10 cellular contexts compared by ENCODE assay signal in the genomic region with DNA sequence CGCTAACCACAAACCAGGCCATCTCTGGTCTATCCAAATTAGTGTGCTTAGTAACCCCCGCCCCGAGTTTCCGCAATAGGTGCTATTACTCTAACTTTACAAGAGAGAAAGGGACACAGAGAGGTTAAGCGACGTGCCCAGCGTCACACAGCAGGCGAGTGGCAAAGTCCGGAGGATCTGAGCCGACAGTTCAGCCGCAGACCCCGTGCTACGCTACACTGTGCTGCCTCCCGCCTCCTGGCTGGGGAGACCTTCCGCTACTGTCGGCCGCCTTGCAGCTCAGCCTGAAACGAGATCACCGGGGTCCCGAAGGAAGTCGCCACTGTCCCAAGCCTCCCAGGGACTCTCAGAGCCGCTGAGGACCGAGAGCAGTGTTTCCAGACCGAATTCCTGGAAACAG. TPM values are rescaled to one million over a fixed set of nuclear protein-coding genes. Genes with fewer than 3 reads are reported as not detected.
A peak's percentile ranks its signal among the peaks of the same experiment; 100 is the strongest.
DNase-seq lines count a peak whose midpoint lies in the region; ATAC-seq, FAIRE-seq and TF ChIP-seq lines count a peak whose summit lies in the region.
"Had no signal": no experiment of that assay in that cellular context is flagged by ENCODE, and none has a peak within 500 bp of the region (broad histone marks: within the 10 kb centered on the region; RNA-seq: fewer than 3 reads in every experiment).

No MANE protein-coding gene starts in this region.

- H3K9me3 Mint-ChIP-seq in T-helper 1 cell treated with Interleukin-12 subunit alpha and Interleukin-12 subunit beta and Interleukin-4 antibody, amounts not matched to agents 30 μg/mL and 1 μg/mL, for 36 hours, result no peaks in the 10 kb centered on the region
- H3K9me3 Mint-ChIP-seq in activated naive CD8-positive, alpha-beta T cell treated with anti-CD3 and anti-CD28 coated beads, Interleukin-2, amount 10 ng/mL, durations not matched to agents 7 days and 5 days, result no peaks in the 10 kb centered on the region

- peaks cover 23% of the 10 kb centered on the region for H3K4me1 Mint-ChIP-seq in T-helper 1 cell treated with Interleukin-12 subunit alpha and Interleukin-12 subunit beta and Interleukin-4 antibody, amounts not matched to agents 30 μg/mL and 1 μg/mL, for 36 hours (ENCODE audit: low read depth)
- H3K4me1 Mint-ChIP-seq in activated naive CD8-positive, alpha-beta T cell treated with anti-CD3 and anti-CD28 coated beads, Interleukin-2, amount 10 ng/mL, durations not matched to agents 7 days and 5 days, result peaks cover 27% of the 10 kb centered on the region

- H3K27ac ChIP-seq in kidney (ENCODE audit: low read depth in 2 of 2, low read length in 2 of 2) (no peak overlapping the region), testis (no peak overlapping the region)

- no peaks in the 10 kb centered on the region for H3K27me3 Mint-ChIP-seq in T-helper 1 cell treated with Interleukin-12 subunit alpha and Interleukin-12 subunit beta and Interleukin-4 antibody, amounts not matched to agents 30 μg/mL and 1 μg/mL, for 36 hours (ENCODE audit: low read depth)
- H3K27me3 Mint-ChIP-seq in activated naive CD8-positive, alpha-beta T cell treated with anti-CD3 and anti-CD28 coated beads, Interleukin-2, amount 10 ng/mL, durations not matched to agents 7 days and 5 days, result no peaks in the 10 kb centered on the region

- TF ChIP-seq CTCF in kidney (IDR thresholded peaks at IDR 0.05; ENCODE audit: borderline replicate concordance, extremely low read depth, insufficient read depth) (no peak), testis (IDR thresholded peaks at IDR 0.05) (no peak)

- no peak for TF ChIP-seq POLR2A in testis (IDR thresholded peaks at IDR 0.05)

- POLR2A ChIA-PET in activated naive CD8-positive, alpha-beta T cell treated with anti-CD3 and anti-CD28 coated beads, Interleukin-2, amount 10 ng/mL, durations not matched to agents 7 days and 5 days (lab: Charles Lee), result interaction anchor here (1.9 kb wide), 1 partner anchor 29 kb away, joined by 6 read pairs; no protein-coding TSS in a partner anchor

- no peak for ATAC-seq in activated naive CD8-positive, alpha-beta T cell treated with anti-CD3 and anti-CD28 coated beads, Interleukin-2, amount 10 ng/mL, durations not matched to agents 7 days and 5 days (ENCODE audit: low read depth)
- ATAC-seq in HG03097 (IDR thresholded peaks at IDR 0.05; ENCODE audit: low FRiP score, unreplicated experiment) (no peak), GM21390 (IDR thresholded peaks at IDR 0.05; ENCODE audit: unreplicated experiment) (no peak), GM18870 (IDR thresholded peaks at IDR 0.05; ENCODE audit: unreplicated experiment) (no peak)

- H3K9me3 ChIP-seq in kidney (ENCODE audit: control insufficient read depth in 1 of 2, low read length in 2 of 2) (no peaks in the 10 kb centered on the region), testis (no peaks in the 10 kb centered on the region)

- H3K4me1 ChIP-seq in kidney (ENCODE audit: control insufficient read depth in 1 of 2, insufficient read depth in 1 of 2, low read depth in 1 of 2, low read length in 2 of 2) (peaks cover 5 to 7% of the 10 kb centered on the region in 2 donors), testis (peaks cover 9% of the 10 kb centered on the region)

- WGBS in testis, 2 donors, result 18 to 36% methylated on average over 10 to 24 of the region's 24 CpGs

- H3K36me3 Mint-ChIP-seq in T-helper 1 cell treated with Interleukin-12 subunit alpha and Interleukin-12 subunit beta and Interleukin-4 antibody, amounts not matched to agents 30 μg/mL and 1 μg/mL, for 36 hours (ENCODE audit: low read depth), result peaks cover 18% of the 10 kb centered on the region
- peaks cover 6% of the 10 kb centered on the region for H3K36me3 Mint-ChIP-seq in activated naive CD8-positive, alpha-beta T cell treated with anti-CD3 and anti-CD28 coated beads, Interleukin-2, amount 10 ng/mL, durations not matched to agents 7 days and 5 days

- no peaks in the 10 kb centered on the region for H3K27me3 ChIP-seq in testis

- intact Hi-C loops in kidney (cut with DNase I) (no loop called here), testis (cut with DNase I; ENCODE audit: low total_unique reads) (no loop called here)

- H3K4me3 Mint-ChIP-seq in T-helper 1 cell treated with Interleukin-12 subunit alpha and Interleukin-12 subunit beta and Interleukin-4 antibody, amounts not matched to agents 30 μg/mL and 1 μg/mL, for 36 hours, result peak overlapping the region; percentile 83
- peak overlapping the region; percentile 82 for H3K4me3 Mint-ChIP-seq in activated naive CD8-positive, alpha-beta T cell treated with anti-CD3 and anti-CD28 coated beads, Interleukin-2, amount 10 ng/mL, durations not matched to agents 7 days and 5 days

- peak overlapping the region; percentile 80 to 90 for H3K4me3 ChIP-seq in kidney (ENCODE audit: low read length in 2 of 2)
- H3K4me3 ChIP-seq in testis, result peak overlapping the region; percentile 100

- no peak for DNase-seq in T-helper 1 cell
- DNase-seq in activated naive CD8-positive, alpha-beta T cell treated with anti-CD3 and anti-CD28 coated beads, Interleukin-2, amount 10 ng/mL, durations not matched to agents 7 days and 5 days, result no peak
- DNase-seq in kidney, result no peak
- no peak for DNase-seq in testis

- peak overlapping the region; percentile 86 for H3K27ac Mint-ChIP-seq in T-helper 1 cell treated with Interleukin-12 subunit alpha and Interleukin-12 subunit beta and Interleukin-4 antibody, amounts not matched to agents 30 μg/mL and 1 μg/mL, for 36 hours
- H3K27ac Mint-ChIP-seq in activated naive CD8-positive, alpha-beta T cell treated with anti-CD3 and anti-CD28 coated beads, Interleukin-2, amount 10 ng/mL, durations not matched to agents 7 days and 5 days, result peak overlapping the region; percentile 75

- no peak for FAIRE-seq in kidney (lab: Jason Lieb, UNC)
- FAIRE-seq: colon had no signal

- peaks cover 3 to 11% of the 10 kb centered on the region in 2 donors for H3K36me3 ChIP-seq in kidney (ENCODE audit: control insufficient read depth in 1 of 2, insufficient read depth in 2 of 2, low read length in 2 of 2)
- no peaks in the 10 kb centered on the region for H3K36me3 ChIP-seq in testis (ENCODE audit: low read depth, missing control alignments)

- peak overlapping the region; percentile 39 to 73 for H3K9ac ChIP-seq in kidney (ENCODE audit: low read length in 2 of 2)

RNA-seq across cellular contexts. Expression of gene INTS1, which starts 0.8 kb away (rescaled TPM):
- 100 to 1,000 TPM; 110 to 115 TPM for total RNA-seq in activated naive CD8-positive, alpha-beta T cell treated with anti-CD3 and anti-CD28 coated beads, Interleukin-2, amount 10 ng/mL, durations not matched to agents 7 days and 5 days
- total RNA-seq in kidney (91.3 TPM), testis (100 to 1,000 TPM; 142 to 185 TPM)
- polyA plus RNA-seq in kidney (ENCODE audit: insufficient read depth, low read depth, low replicate concordance) (62.8 TPM), testis (ENCODE audit: insufficient read depth, low read depth, low replicate concordance) (142 TPM)

RNA-seq across cellular contexts. Expression of gene MAFK, which starts 27.1 kb away (rescaled TPM):
- 10 to 100 TPM; 33.0 to 34.5 TPM for total RNA-seq in activated naive CD8-positive, alpha-beta T cell treated with anti-CD3 and anti-CD28 coated beads, Interleukin-2, amount 10 ng/mL, durations not matched to agents 7 days and 5 days
- total RNA-seq in kidney (37.0 TPM), testis (10 to 100 TPM; 17.9 to 25.8 TPM)
- polyA plus RNA-seq in kidney (ENCODE audit: insufficient read depth, low read depth, low replicate concordance) (12.9 TPM), testis (ENCODE audit: insufficient read depth, low read depth, low replicate concordance) (15.0 TPM)

RNA-seq across cellular contexts. Expression of gene MICALL2, which starts 44.1 kb away (rescaled TPM):
- total RNA-seq in activated naive CD8-positive, alpha-beta T cell treated with anti-CD3 and anti-CD28 coated beads, Interleukin-2, amount 10 ng/mL, durations not matched to agents 7 days and 5 days, result 1 to 10 TPM; 2.8 to 3.9 TPM
- total RNA-seq in kidney (53.4 TPM), testis (10 to 100 TPM; 29.4 to 39.4 TPM)
- polyA plus RNA-seq in kidney (ENCODE audit: insufficient read depth, low read depth, low replicate concordance) (16.6 TPM), testis (ENCODE audit: insufficient read depth, low read depth, low replicate concordance) (13.4 TPM)

RNA-seq across cellular contexts. Expression of gene TMEM184A, which starts 52.6 kb away (rescaled TPM):
- not detected for total RNA-seq in activated naive CD8-positive, alpha-beta T cell treated with anti-CD3 and anti-CD28 coated beads, Interleukin-2, amount 10 ng/mL, durations not matched to agents 7 days and 5 days
- total RNA-seq in kidney (11.0 TPM), testis (10 to 100 TPM; 18.7 to 20.9 TPM)
- polyA plus RNA-seq in kidney (ENCODE audit: insufficient read depth, low read depth, low replicate concordance) (6.8 TPM), testis (ENCODE audit: insufficient read depth, low read depth, low replicate concordance) (7.1 TPM)
- total RNA-seq: temporal lobe had no signal

Comparison
In these comparisons a context has a peak if more than half of its experiments do, and no peak if none do; other contexts are left out.
1. RNA of gene MICALL2, which starts 44.1 kb away (total RNA-seq): 53.4 TPM in kidney (single experiment) and 29.4 to 39.4 TPM in testis; 2.8 to 3.9 TPM in activated naive CD8-positive, alpha-beta T cell treated with anti-CD3 and anti-CD28 coated beads, Interleukin-2, amount 10 ng/mL, durations not matched to agents 7 days and 5 days; every median in the first group is over 4 times any median in the second.